ENCODE assay signal across 25 cellular contexts in the genomic region with DNA sequence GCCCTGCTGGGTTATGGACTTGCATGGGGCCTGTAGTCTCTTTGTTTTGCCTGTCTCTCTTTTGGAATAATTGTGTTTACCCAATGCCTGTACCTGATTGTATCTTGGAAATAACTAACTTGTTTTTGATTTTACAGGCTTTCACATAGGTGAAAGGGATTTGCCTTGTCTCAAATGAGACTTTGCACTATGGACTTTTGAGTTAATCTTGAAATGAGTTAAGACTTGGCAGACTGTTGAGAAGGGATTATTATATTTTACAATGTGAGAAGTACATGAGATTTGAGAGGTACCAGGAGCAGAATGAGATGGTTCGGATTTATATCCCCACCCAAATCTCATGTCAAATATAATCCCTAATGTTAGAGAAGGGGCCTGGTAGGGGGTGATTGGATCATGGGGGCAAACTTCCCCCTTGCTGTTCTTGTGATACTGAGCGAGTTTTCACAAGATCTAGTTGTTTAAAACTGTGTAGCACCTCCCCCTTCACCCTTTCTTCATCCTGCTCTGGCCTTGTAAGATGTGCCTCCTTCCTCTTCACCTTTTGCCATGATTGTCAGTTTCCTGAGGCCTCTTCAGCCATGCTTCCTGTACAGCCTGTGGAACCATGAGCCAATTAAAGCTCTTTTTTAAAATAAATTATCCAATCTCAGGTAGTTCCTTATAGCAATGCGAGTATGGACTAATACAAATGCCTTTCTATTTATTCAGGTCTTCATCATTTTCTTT.
"Had no signal": no experiment of that assay in that cellular context is flagged by ENCODE, and none has a peak within 500 bp of the region (broad histone marks: within the 10 kb centered on the region; RNA-seq: fewer than 3 reads in every experiment).

No MANE protein-coding gene starts in this region.

- H3K27me3 ChIP-seq: ovary, spleen, suprapubic skin, tibial artery, uterus had no signal

- H3K4me3 ChIP-seq: left lung, lower lobe of right lung, ovary, skin epidermis, spleen, suprapubic skin, thoracic aorta, tibial artery, uterus had no signal

- DNase-seq: hippocampal formation; kidney glomerular epithelial cell; left cardiac atrium; left lung; lower lobe of right lung; mammary epithelial cell; mesenchymal stem cell; naive thymus-derived CD4-positive, alpha-beta T cell; ovary; retina; right cardiac atrium; spleen; stimulated activated CD4-positive, alpha-beta T cell treated with anti-CD3 and anti-CD28 coated beads, Interleukin-4, amount 100 ng/mL, for 24 hours; stimulated activated naive CD4-positive, alpha-beta T cell; tibial artery; uterus had no signal

- H3K4me1 Mint-ChIP-seq: stimulated activated effector memory CD8-positive, alpha-beta T cell treated with anti-CD3 and anti-CD28 coated beads, Interleukin-12 subunit alpha, Interleukin-12 subunit beta, amount 100 ng/mL, for 72 hours had no signal

- H3K27me3 Mint-ChIP-seq: naive thymus-derived CD4-positive, alpha-beta T cell; natural killer cell treated with Interleukin-12 subunit alpha and Interleukin-12 subunit beta and Interleukin-15 and Interleukin-18, amount 100 ng/mL, for 72 hours; progenitor cell of endocrine pancreas; stimulated activated naive CD8-positive, alpha-beta T cell treated with anti-CD3 and anti-CD28 coated beads, Interleukin-15, Interleukin-2, amounts not matched to agents 100 ng/mL and 50 ng/mL, for 24 hours; type B pancreatic cell had no signal

- H3K9me3 Mint-ChIP-seq: natural killer cell treated with Interleukin-12 subunit alpha and Interleukin-12 subunit beta and Interleukin-15 and Interleukin-18, amount 100 ng/mL, for 72 hours; stimulated activated effector memory CD8-positive, alpha-beta T cell treated with anti-CD3 and anti-CD28 coated beads, Interleukin-12 subunit alpha, Interleukin-12 subunit beta, amount 100 ng/mL, for 72 hours; stimulated activated naive CD8-positive, alpha-beta T cell treated with anti-CD3 and anti-CD28 coated beads, Interleukin-15, Interleukin-2, amounts not matched to agents 100 ng/mL and 50 ng/mL, for 24 hours had no signal

- H3K4me1 ChIP-seq: left lung, lower lobe of right lung, suprapubic skin, tibial artery, uterus had no signal

- H3K36me3 ChIP-seq: left lung, lower lobe of right lung, ovary, spleen, suprapubic skin, thoracic aorta, tibial artery, uterus had no signal

- H3K36me3 Mint-ChIP-seq: natural killer cell treated with Interleukin-12 subunit alpha and Interleukin-12 subunit beta and Interleukin-15 and Interleukin-18, amount 100 ng/mL, for 72 hours; stimulated activated effector memory CD8-positive, alpha-beta T cell treated with anti-CD3 and anti-CD28 coated beads, Interleukin-12 subunit alpha, Interleukin-12 subunit beta, amount 100 ng/mL, for 72 hours; type B pancreatic cell had no signal

- H3K4me3 Mint-ChIP-seq: naive thymus-derived CD4-positive, alpha-beta T cell; natural killer cell treated with Interleukin-12 subunit alpha and Interleukin-12 subunit beta and Interleukin-15 and Interleukin-18, amount 100 ng/mL, for 72 hours; stimulated activated effector memory CD8-positive, alpha-beta T cell treated with anti-CD3 and anti-CD28 coated beads, Interleukin-12 subunit alpha, Interleukin-12 subunit beta, amount 100 ng/mL, for 72 hours; stimulated activated naive CD8-positive, alpha-beta T cell treated with anti-CD3 and anti-CD28 coated beads, Interleukin-15, Interleukin-2, amounts not matched to agents 100 ng/mL and 50 ng/mL, for 24 hours; type B pancreatic cell had no signal

- H3K27ac Mint-ChIP-seq: natural killer cell treated with Interleukin-12 subunit alpha and Interleukin-12 subunit beta and Interleukin-15 and Interleukin-18, amount 100 ng/mL, for 72 hours; progenitor cell of endocrine pancreas; stimulated activated effector memory CD8-positive, alpha-beta T cell treated with anti-CD3 and anti-CD28 coated beads, Interleukin-12 subunit alpha, Interleukin-12 subunit beta, amount 100 ng/mL, for 72 hours; stimulated activated naive CD8-positive, alpha-beta T cell treated with anti-CD3 and anti-CD28 coated beads, Interleukin-15, Interleukin-2, amounts not matched to agents 100 ng/mL and 50 ng/mL, for 24 hours; type B pancreatic cell had no signal

- ATAC-seq: left cardiac atrium; left lung; lower lobe of right lung; naive thymus-derived CD4-positive, alpha-beta T cell; natural killer cell treated with Interleukin-12 subunit alpha and Interleukin-12 subunit beta and Interleukin-15 and Interleukin-18, amount 100 ng/mL, for 72 hours; right cardiac atrium; sciatic nerve; stimulated activated effector memory CD8-positive, alpha-beta T cell treated with anti-CD3 and anti-CD28 coated beads, Interleukin-12 subunit alpha, Interleukin-12 subunit beta, amount 100 ng/mL, for 72 hours had no signal

- H3K27ac ChIP-seq: left lung, lower lobe of right lung, ovary, skin epidermis, spleen, suprapubic skin, thoracic aorta, tibial artery, uterus had no signal

- H3K9me3 ChIP-seq: left lung, lower lobe of right lung, ovary, spleen, suprapubic skin, thoracic aorta, tibial artery, uterus had no signal
